1 cellular context compared by ENCODE assay signal in genomic region chr15:69222002-69222474, GRCh38.
TF ChIP-seq lines count a peak whose summit lies in the region.

No MANE protein-coding gene starts in this region.

TF ChIP-seq in HepG2, 621 proteins besides CTCF, POLR2A, EP300 and RAD21 (continued from another document and continues in another):
- TF ChIP-seq RERE (CRISPR knock-in tag; IDR thresholded peaks at IDR 0.05; ENCODE audit: low read depth) (no peak), ZNF773 (CRISPR knock-in tag; IDR thresholded peaks at IDR 0.05; ENCODE audit: borderline replicate concordance) (no peak), NFIB (CRISPR knock-in tag; IDR thresholded peaks at IDR 0.05; ENCODE audit: borderline replicate concordance) (no peak), ZNF326 (CRISPR knock-in tag; IDR thresholded peaks at IDR 0.05; ENCODE audit: borderline replicate concordance) (no peak), NR2C2 (CRISPR knock-in tag; IDR thresholded peaks at IDR 0.05; ENCODE audit: borderline replicate concordance) (no peak), LBX2 (CRISPR knock-in tag; IDR thresholded peaks at IDR 0.05; ENCODE audit: borderline replicate concordance) (no peak), MLXIP (CRISPR knock-in tag; IDR thresholded peaks at IDR 0.05; ENCODE audit: borderline replicate concordance) (no peak), MBD4 (IDR thresholded peaks at IDR 0.05; ENCODE audit: borderline replicate concordance, low read length) (no peak), ZSCAN22 (CRISPR knock-in tag; IDR thresholded peaks at IDR 0.05) (no peak), TRIM24 (CRISPR knock-in tag; IDR thresholded peaks at IDR 0.05) (no peak), ZNF251 (CRISPR knock-in tag; IDR thresholded peaks at IDR 0.05) (no peak), U2AF1 (optimal IDR thresholded peaks at IDR 0.05; ENCODE audit: low read depth, low read length) (no peak), ZC3H13 (CRISPR knock-in tag; IDR thresholded peaks at IDR 0.05) (no peak), STAT6 (CRISPR knock-in tag; IDR thresholded peaks at IDR 0.05; ENCODE audit: borderline replicate concordance) (no peak), ELF3 (CRISPR knock-in tag; IDR thresholded peaks at IDR 0.05) (peak; percentile 50; the same call in 1 of the 2 replicates), ZNF431 (CRISPR knock-in tag; IDR thresholded peaks at IDR 0.05; ENCODE audit: borderline replicate concordance, low read depth) (no peak), MEIS2 (CRISPR knock-in tag; IDR thresholded peaks at IDR 0.05) (no peak), MTF1 (CRISPR knock-in tag; IDR thresholded peaks at IDR 0.05) (no peak), ZNF333 (CRISPR knock-in tag; IDR thresholded peaks at IDR 0.05; ENCODE audit: borderline replicate concordance) (no peak), NBN (conservative IDR thresholded peaks at IDR 0.05) (no peak), MIXL1 (CRISPR knock-in tag; IDR thresholded peaks at IDR 0.05) (no peak), SOX5 (CRISPR knock-in tag; IDR thresholded peaks at IDR 0.05; ENCODE audit: borderline replicate concordance) (peak; percentile 92), NFRKB (IDR thresholded peaks at IDR 0.05) (no peak), USF2 (IDR thresholded peaks at IDR 0.05; ENCODE audit: low read depth, low read length) (no peak), USF2 (CRISPR knock-in tag; IDR thresholded peaks at IDR 0.05; ENCODE audit: borderline replicate concordance) (no peak), PLRG1 (conservative IDR thresholded peaks at IDR 0.05) (no peak), ZNF629 (CRISPR knock-in tag; conservative IDR thresholded peaks at IDR 0.05) (no peak), ZNF317 (CRISPR knock-in tag; IDR thresholded peaks at IDR 0.05) (no peak), YEATS2 (CRISPR knock-in tag; IDR thresholded peaks at IDR 0.05; ENCODE audit: borderline replicate concordance) (no peak), ARID3A (IDR thresholded peaks at IDR 0.05; ENCODE audit: low read depth, low read length) (no peak), CHD2 (IDR thresholded peaks at IDR 0.05; ENCODE audit: low read depth, low read length) (no peak), KAT7 (CRISPR knock-in tag; IDR thresholded peaks at IDR 0.05; ENCODE audit: borderline replicate concordance) (no peak), DZIP1 (CRISPR knock-in tag; IDR thresholded peaks at IDR 0.05) (no peak), ZFP1 (CRISPR knock-in tag; IDR thresholded peaks at IDR 0.05) (no peak), ZNF557 (CRISPR knock-in tag; IDR thresholded peaks at IDR 0.05) (no peak), PRDM10 (CRISPR knock-in tag; IDR thresholded peaks at IDR 0.05; ENCODE audit: low read depth) (no peak), CEBPB (IDR thresholded peaks at IDR 0.05; ENCODE audit: borderline replicate concordance, low read depth, low read length) (no peak), SP2 (CRISPR knock-in tag; IDR thresholded peaks at IDR 0.05) (no peak), ZNF12 (CRISPR knock-in tag; IDR thresholded peaks at IDR 0.05) (no peak), HDAC2 (CRISPR knock-in tag; IDR thresholded peaks at IDR 0.05) (peak; percentile 43; the same call in 1 of the 2 replicates), ZNF33A (CRISPR knock-in tag; IDR thresholded peaks at IDR 0.05; ENCODE audit: borderline replicate concordance) (no peak), ZC3H4 (CRISPR knock-in tag; IDR thresholded peaks at IDR 0.05; ENCODE audit: borderline replicate concordance) (no peak), GFI1 (CRISPR knock-in tag; IDR thresholded peaks at IDR 0.05; ENCODE audit: borderline replicate concordance) (no peak)
